8 cellular contexts compared by ENCODE assay signal in the genomic region with DNA sequence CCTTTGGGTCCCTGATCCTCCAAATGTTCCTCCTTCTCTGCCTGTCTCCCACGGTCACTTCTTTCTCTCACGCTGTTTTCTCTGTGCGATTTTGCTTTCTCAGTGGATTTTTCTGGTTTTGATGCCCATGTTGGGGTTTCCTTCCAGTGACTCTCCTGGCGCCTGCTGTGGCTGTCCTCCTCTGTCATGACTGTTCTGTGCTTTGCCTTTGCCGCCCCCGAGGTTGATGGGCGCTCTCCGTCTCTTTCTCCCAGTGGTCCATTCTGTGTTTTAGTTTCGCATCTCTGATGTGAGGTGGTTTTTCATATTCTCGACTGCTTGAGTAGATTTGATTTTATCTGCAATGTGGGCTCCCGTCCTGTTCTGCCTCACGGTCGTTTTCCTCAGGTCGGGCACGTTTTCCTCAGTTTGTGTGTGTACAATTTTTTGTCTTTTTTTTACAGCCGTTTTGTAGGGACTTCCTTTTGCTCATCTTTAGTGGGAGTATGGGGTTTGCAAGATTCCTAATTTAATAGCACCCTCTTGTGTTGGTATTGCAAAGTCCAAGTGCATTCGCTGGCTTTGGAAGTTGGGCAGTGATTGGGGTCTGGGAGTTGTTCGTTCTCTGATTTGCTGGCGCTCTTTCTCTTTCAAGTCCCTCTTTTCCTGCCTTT.
DNase-seq lines count a peak whose midpoint lies in the region; ATAC-seq, FAIRE-seq and TF ChIP-seq lines count a peak whose summit lies in the region.

No MANE protein-coding gene starts in this region.

- no peak overlapping the region for H3K9ac ChIP-seq in DND-41 (ENCODE audit: low read depth, low read length)

- ATAC-seq in DND-41 (ENCODE audit: insufficient read depth, low read depth) = peak; percentile 83
- ATAC-seq in mucosa of descending colon = peak; percentile 54
- ATAC-seq in HG02623 (IDR thresholded peaks at IDR 0.05; ENCODE audit: unreplicated experiment) = no peak
- no peak for ATAC-seq in GM18517 (IDR thresholded peaks at IDR 0.05; ENCODE audit: unreplicated experiment)

- DNase-seq in DND-41 (peak; percentile 39), SW480 (ENCODE audit: low spot score) (peak; percentile 62), esophagus muscularis mucosa (ENCODE audit: extremely low spot score) (no peak), mucosa of descending colon (peak in 2 of 3 donors; percentile 20 to 40)
- peak; percentile 38 for DNase-seq in Jurkat, Clone E6-1 (ENCODE audit: low read depth, low spot score)

- H3K4me1 ChIP-seq in DND-41 (ENCODE audit: insufficient read depth, low read length) (peaks cover 7% of the 10 kb centered on the region), esophagus muscularis mucosa (peaks cover 36 to 99% (median 95%) of the 10 kb centered on the region in 4 donors), mucosa of descending colon (ENCODE audit: low read depth) (peaks cover 16% of the 10 kb centered on the region)

- WGBS in esophagus muscularis mucosa = 29% methylated on average over 19 of the region's 19 CpGs

- H3K4me2 ChIP-seq in DND-41 (ENCODE audit: insufficient read depth, low read length) = peak overlapping the region; percentile 12; the same call in 1 of the 2 replicates

- peak; percentile 91 for FAIRE-seq in A204.1 (lab: Jason Lieb, UNC)

- peak; percentile 86 for TF ChIP-seq CTCF in DND-41 (IDR thresholded peaks at IDR 0.05; ENCODE audit: borderline replicate concordance, extremely low read depth, low read length, poor library complexity, severe bottlenecking)
- TF ChIP-seq CTCF in esophagus muscularis mucosa (IDR thresholded peaks at IDR 0.05) = peak; percentile 74 to 82 (median 77)
- TF ChIP-seq CTCF in mucosa of descending colon (IDR thresholded peaks at IDR 0.05) = peak; percentile 35

- H2AFZ ChIP-seq in DND-41 (ENCODE audit: low read depth, low read length) = no peak overlapping the region

- no peak overlapping the region for H3K27ac ChIP-seq in DND-41 (ENCODE audit: low read length)
- peak overlapping the region; percentile 92 to 98 (median 96) for H3K27ac ChIP-seq in esophagus muscularis mucosa (replicated peaks in 1 of 4)

- peaks cover 76% of the 10 kb centered on the region for H4K20me1 ChIP-seq in DND-41 (ENCODE audit: insufficient read depth, low read length)

- H3K36me3 ChIP-seq in DND-41 (ENCODE audit: insufficient read depth, low read length) = no peaks in the 10 kb centered on the region
- H3K36me3 ChIP-seq in esophagus muscularis mucosa = no peaks in the 10 kb centered on the region
- H3K36me3 ChIP-seq in mucosa of descending colon (ENCODE audit: low read depth) = no peaks in the 10 kb centered on the region

- H3K4me3 ChIP-seq in DND-41 (ENCODE audit: low read depth in 1 of 2, low read length in 2 of 2) (no peak overlapping the region), esophagus muscularis mucosa (peak overlapping the region; percentile 4 to 23 (median 15)), mucosa of descending colon (no peak overlapping the region)
- H3K4me3 ChIP-seq in Jurkat, Clone E6-1 (ENCODE audit: low read length) = no peak overlapping the region

- H3K9me3 ChIP-seq in DND-41 (ENCODE audit: insufficient read depth, low read length, severe bottlenecking) (no peaks in the 10 kb centered on the region), esophagus muscularis mucosa (no peaks in the 10 kb centered on the region), mucosa of descending colon (no peaks in the 10 kb centered on the region)

- no peak for TF ChIP-seq POLR2A in esophagus muscularis mucosa (IDR thresholded peaks at IDR 0.05; ENCODE audit: low read depth)

- no peak for TF ChIP-seq EP300 in esophagus muscularis mucosa (IDR thresholded peaks at IDR 0.05)

- H3K79me2 ChIP-seq in DND-41 (ENCODE audit: insufficient read depth, low read length) = peaks cover 74% of the 10 kb centered on the region

- H3K27me3 ChIP-seq in DND-41 (ENCODE audit: insufficient read depth, low read length, poor library complexity) (no peaks in the 10 kb centered on the region), esophagus muscularis mucosa (no peaks in the 10 kb centered on the region)

- intact Hi-C loops in esophagus muscularis mucosa (cut with DNase I) (loop anchor here (1.0 to 5.0 kb wide), 3 partner anchors 100 to 179 kb away; a partner anchor contains a TSS), mucosa of descending colon (cut with DNase I, micrococcal nuclease) (loop anchor here (2.0 to 10.0 kb wide), 3 partner anchors 179 to 253 kb away; no protein-coding TSS in a partner anchor)

Comparison
In these comparisons a context has a peak if more than half of its experiments do, and no peak if none do; other contexts are left out.
1. ATAC-seq: peak in DND-41 (single experiment) and mucosa of descending colon (single experiment); none in HG02623 (single experiment) and GM18517 (single experiment).
2. H3K4me3 ChIP-seq: peak in esophagus muscularis mucosa (4 of 4); none in DND-41 (0 of 2), Jurkat, Clone E6-1 (single experiment) and mucosa of descending colon (single experiment).
3. CTCF ChIP-seq: peak in every context shown above with its lines; median percentile 86 in DND-41; 77 in esophagus muscularis mucosa; 35 in mucosa of descending colon.